In genomic region chr4:10161840-10162239, GRCh38 we compare ENCODE assay signal across 23 cellular contexts. TPM values are rescaled to one million over a fixed set of nuclear protein-coding genes. Genes with fewer than 3 reads are reported as not detected.
A peak's percentile ranks its signal among the peaks of the same experiment; 100 is the strongest.
DNase-seq lines count a peak whose midpoint lies in the region; ATAC-seq and TF ChIP-seq lines count a peak whose summit lies in the region.
"Had no signal": no experiment of that assay in that cellular context is flagged by ENCODE, and none has a peak within 500 bp of the region (broad histone marks: within the 10 kb centered on the region; RNA-seq: fewer than 3 reads in every experiment).

No MANE protein-coding gene starts in this region.

- POLR2A ChIA-PET in Caco-2 (lab: Charles Lee) = no interaction called here

- peak overlapping the region; percentile 80 for H3K27ac Mint-ChIP-seq in activated CD4-positive, alpha-beta T cell treated with anti-CD3 and anti-CD28 coated beads, Interleukin-2, amount 10 ng/mL, durations not matched to agents 24 days and 14 days
- H3K27ac Mint-ChIP-seq in Caco-2 (ENCODE audit: unreplicated experiment) (peak overlapping the region; percentile 67), glutamatergic neuron (ENCODE audit: unreplicated experiment) (no peak overlapping the region)
- H3K27ac Mint-ChIP-seq in activated T-helper 1 cell treated with anti-CD3 and anti-CD28 coated beads, Interleukin-12 subunit alpha, Interleukin-12 subunit beta, Interleukin-2, Interleukin-4 antibody, amounts not matched to agents 30 ng/mL and 10 ng/mL and 1 ng/mL, durations not matched to agents 14 hours and 24 hours and 36 hours = peak overlapping the region; percentile 83
- H3K27ac Mint-ChIP-seq: nephron; stimulated activated naive CD8-positive, alpha-beta T cell treated with anti-CD3 and anti-CD28 coated beads, Interleukin-15, Interleukin-2, amounts not matched to agents 100 ng/mL and 50 ng/mL, for 24 hours had no signal

- H3K4me1 ChIP-seq in Caco-2 (peaks cover 18% of the 10 kb centered on the region), hepatocyte (ENCODE audit: insufficient read depth) (peaks cover 16% of the 10 kb centered on the region), psoas muscle (no peaks in the 10 kb centered on the region)
- H3K4me1 ChIP-seq: adrenal gland, upper lobe of right lung had no signal

- H3K9me3 ChIP-seq in Caco-2 (no peaks in the 10 kb centered on the region), hepatocyte (ENCODE audit: low read depth) (no peaks in the 10 kb centered on the region), psoas muscle (no peaks in the 10 kb centered on the region)
- H3K9me3 ChIP-seq: adrenal gland, heart right ventricle, upper lobe of right lung had no signal

- H3K27ac ChIP-seq in hepatocyte (peak overlapping the region; percentile 51), psoas muscle (no peak overlapping the region)
- H3K27ac ChIP-seq: adrenal gland, cardiac muscle cell, heart right ventricle, HL-60, upper lobe of right lung had no signal

- no peaks in the 10 kb centered on the region for H3K27me3 Mint-ChIP-seq in activated CD4-positive, alpha-beta T cell treated with anti-CD3 and anti-CD28 coated beads, Interleukin-2, amount 10 ng/mL, durations not matched to agents 24 days and 14 days
- H3K27me3 Mint-ChIP-seq in Caco-2 (ENCODE audit: insufficient read depth, unreplicated experiment) (no peaks in the 10 kb centered on the region), glutamatergic neuron (ENCODE audit: unreplicated experiment) (peaks cover 3% of the 10 kb centered on the region)
- peaks cover 4% of the 10 kb centered on the region for H3K27me3 Mint-ChIP-seq in activated T-helper 1 cell treated with anti-CD3 and anti-CD28 coated beads, Interleukin-12 subunit alpha, Interleukin-12 subunit beta, Interleukin-2, Interleukin-4 antibody, amounts not matched to agents 30 ng/mL and 10 ng/mL and 1 ng/mL, durations not matched to agents 14 hours and 24 hours and 36 hours (ENCODE audit: insufficient read depth)
- H3K27me3 Mint-ChIP-seq: stimulated activated naive CD8-positive, alpha-beta T cell treated with anti-CD3 and anti-CD28 coated beads, Interleukin-15, Interleukin-2, amounts not matched to agents 100 ng/mL and 50 ng/mL, for 24 hours had no signal

- H4K20me1 ChIP-seq in hepatocyte (ENCODE audit: insufficient read depth, poor library complexity, severe bottlenecking) = no peaks in the 10 kb centered on the region

- H3K4me3 ChIP-seq in Caco-2 (ENCODE audit: low read depth, low read length) (no peak overlapping the region), hepatocyte (no peak overlapping the region), psoas muscle (no peak overlapping the region)
- H3K4me3 ChIP-seq: adrenal gland, cardiac muscle cell, heart right ventricle, upper lobe of right lung had no signal

- no peaks in the 10 kb centered on the region for H3K36me3 Mint-ChIP-seq in activated CD4-positive, alpha-beta T cell treated with anti-CD3 and anti-CD28 coated beads, Interleukin-2, amount 10 ng/mL, durations not matched to agents 24 days and 14 days (ENCODE audit: low read depth)
- H3K36me3 Mint-ChIP-seq in Caco-2 (ENCODE audit: insufficient read depth, unreplicated experiment) (no peaks in the 10 kb centered on the region), glutamatergic neuron (ENCODE audit: unreplicated experiment) (no peaks in the 10 kb centered on the region)
- no peaks in the 10 kb centered on the region for H3K36me3 Mint-ChIP-seq in activated T-helper 1 cell treated with anti-CD3 and anti-CD28 coated beads, Interleukin-12 subunit alpha, Interleukin-12 subunit beta, Interleukin-2, Interleukin-4 antibody, amounts not matched to agents 30 ng/mL and 10 ng/mL and 1 ng/mL, durations not matched to agents 14 hours and 24 hours and 36 hours (ENCODE audit: low read depth)

- no TSS peak for BruUV-seq in Caco-2 (replicated peaks; lab: Mats Ljungman, UMichigan)

- H3K36me3 ChIP-seq in Caco-2 (ENCODE audit: control insufficient read depth, insufficient read depth, low read length) (no peaks in the 10 kb centered on the region), hepatocyte (replicated peaks; ENCODE audit: insufficient read depth, low read depth) (no peaks in the 10 kb centered on the region), psoas muscle (ENCODE audit: insufficient read depth in 1 of 2, low read depth in 1 of 2) (no peaks in the 10 kb centered on the region)
- H3K36me3 ChIP-seq: adrenal gland, cardiac muscle cell, heart right ventricle, upper lobe of right lung had no signal

- CTCF ChIA-PET in Caco-2 (lab: Charles Lee) = interaction anchor here (1.2 kb wide), 1 partner anchor 242 kb away, joined by 3 read pairs; no protein-coding TSS in a partner anchor

- H3K27me3 ChIP-seq in Caco-2 (replicated peaks; ENCODE audit: control insufficient read depth, insufficient read depth, low read length) = no peaks in the 10 kb centered on the region
- H3K27me3 ChIP-seq in hepatocyte = no peaks in the 10 kb centered on the region
- no peaks in the 10 kb centered on the region for H3K27me3 ChIP-seq in psoas muscle (ENCODE audit: insufficient read depth in 3 of 3, low read length in 2 of 3)
- H3K27me3 ChIP-seq: adrenal gland, cardiac muscle cell, upper lobe of right lung had no signal

- DNase-seq in activated CD4-positive, alpha-beta T cell treated with anti-CD3 and anti-CD28 coated beads, Interleukin-2, amount 10 ng/mL, durations not matched to agents 24 days and 14 days = peak; percentile 84
- DNase-seq in activated CD4-positive, alpha-beta T cell treated with anti-CD3 and anti-CD28 coated beads, Interleukin-2, amount 50 U/mL, for 4 hours = no peak
- no peak for DNase-seq in Caco-2
- peak; percentile 37 for DNase-seq in activated T-helper 1 cell treated with anti-CD3 and anti-CD28 coated beads, Interleukin-12 subunit alpha, Interleukin-12 subunit beta, Interleukin-2, Interleukin-4 antibody, amounts not matched to agents 30 ng/mL and 10 ng/mL and 1 ng/mL, durations not matched to agents 14 hours and 24 hours and 36 hours (ENCODE audit: low spot score)
- no peak for DNase-seq in hepatocyte (ENCODE audit: low spot score)
- DNase-seq in psoas muscle = no peak
- no peak for DNase-seq in NCI-H2107 treated with DMSO at 0.1 percent for 48 hours (lab: John Stamatoyannopoulos, UW; ENCODE audit: unreplicated experiment)
- no peak for DNase-seq in glutamatergic neuron
- DNase-seq: adrenal gland, H7, heart right ventricle, KBM-7, NCI-H1092 treated with DMSO at 0.1 percent for 48 hours, NCI-H2107, NCI-H526 treated with DMSO at 0.1 percent for 48 hours, OCI-M1, posterior cingulate gyrus, SHP77 treated with DMSO at 0.1 percent for 48 hours, upper lobe of right lung had no signal

- intact Hi-C loops in activated CD4-positive, alpha-beta T cell treated with anti-CD3 and anti-CD28 coated beads, Interleukin-2, amount 10 ng/mL, durations not matched to agents 24 days and 14 days (cut with micrococcal nuclease) = loop anchor here (5.0 kb wide), 1 partner anchor 295 kb away; the partner anchor contains the start of gene ZNF518B
- intact Hi-C loops in Caco-2 (cut with micrococcal nuclease; ENCODE audit: unreplicated experiment) (loop anchor here (1.0 to 10.0 kb wide), 2 partner anchors 51 to 103 kb away; no protein-coding TSS in a partner anchor), psoas muscle (cut with DNase I) (loop anchor here (5.0 to 10.0 kb wide), 3 partner anchors 240 to 375 kb away; no protein-coding TSS in a partner anchor)
- intact Hi-C loops in activated T-helper 1 cell treated with anti-CD3 and anti-CD28 coated beads, Interleukin-12 subunit alpha, Interleukin-12 subunit beta, Interleukin-2, Interleukin-4 antibody, amounts not matched to agents 30 ng/mL and 10 ng/mL and 1 ng/mL, durations not matched to agents 14 hours and 24 hours and 36 hours (cut with micrococcal nuclease) = no loop called here

- no peaks in the 10 kb centered on the region for H3K79me2 ChIP-seq in hepatocyte

- no peak overlapping the region for H3K4me2 ChIP-seq in hepatocyte

- H3K4me3 Mint-ChIP-seq in activated CD4-positive, alpha-beta T cell treated with anti-CD3 and anti-CD28 coated beads, Interleukin-2, amount 10 ng/mL, durations not matched to agents 24 days and 14 days = peak overlapping the region; percentile 46
- H3K4me3 Mint-ChIP-seq in Caco-2 (ENCODE audit: unreplicated experiment) = no peak overlapping the region
- H3K4me3 Mint-ChIP-seq in activated T-helper 1 cell treated with anti-CD3 and anti-CD28 coated beads, Interleukin-12 subunit alpha, Interleukin-12 subunit beta, Interleukin-2, Interleukin-4 antibody, amounts not matched to agents 30 ng/mL and 10 ng/mL and 1 ng/mL, durations not matched to agents 14 hours and 24 hours and 36 hours = peak overlapping the region; percentile 23
- H3K4me3 Mint-ChIP-seq in glutamatergic neuron (ENCODE audit: unreplicated experiment) = no peak overlapping the region
- H3K4me3 Mint-ChIP-seq: nephron; stimulated activated naive CD8-positive, alpha-beta T cell treated with anti-CD3 and anti-CD28 coated beads, Interleukin-15, Interleukin-2, amounts not matched to agents 100 ng/mL and 50 ng/mL, for 24 hours had no signal

- no peaks in the 10 kb centered on the region for H3K9me3 Mint-ChIP-seq in activated CD4-positive, alpha-beta T cell treated with anti-CD3 and anti-CD28 coated beads, Interleukin-2, amount 10 ng/mL, durations not matched to agents 24 days and 14 days
- H3K9me3 Mint-ChIP-seq in Caco-2 (ENCODE audit: unreplicated experiment) = no peaks in the 10 kb centered on the region
- no peaks in the 10 kb centered on the region for H3K9me3 Mint-ChIP-seq in activated T-helper 1 cell treated with anti-CD3 and anti-CD28 coated beads, Interleukin-12 subunit alpha, Interleukin-12 subunit beta, Interleukin-2, Interleukin-4 antibody, amounts not matched to agents 30 ng/mL and 10 ng/mL and 1 ng/mL, durations not matched to agents 14 hours and 24 hours and 36 hours
- H3K9me3 Mint-ChIP-seq in glutamatergic neuron (ENCODE audit: unreplicated experiment) = no peaks in the 10 kb centered on the region
- H3K9me3 Mint-ChIP-seq: nephron; stimulated activated naive CD8-positive, alpha-beta T cell treated with anti-CD3 and anti-CD28 coated beads, Interleukin-15, Interleukin-2, amounts not matched to agents 100 ng/mL and 50 ng/mL, for 24 hours had no signal

- no peak overlapping the region for H2AFZ ChIP-seq in hepatocyte

- peaks cover 26% of the 10 kb centered on the region for H3K4me1 Mint-ChIP-seq in activated CD4-positive, alpha-beta T cell treated with anti-CD3 and anti-CD28 coated beads, Interleukin-2, amount 10 ng/mL, durations not matched to agents 24 days and 14 days
- H3K4me1 Mint-ChIP-seq in Caco-2 (ENCODE audit: low read depth, unreplicated experiment) (peaks cover 15% of the 10 kb centered on the region), glutamatergic neuron (ENCODE audit: low read depth, unreplicated experiment) (no peaks in the 10 kb centered on the region)
- H3K4me1 Mint-ChIP-seq in activated T-helper 1 cell treated with anti-CD3 and anti-CD28 coated beads, Interleukin-12 subunit alpha, Interleukin-12 subunit beta, Interleukin-2, Interleukin-4 antibody, amounts not matched to agents 30 ng/mL and 10 ng/mL and 1 ng/mL, durations not matched to agents 14 hours and 24 hours and 36 hours (ENCODE audit: low read depth) = peaks cover 44% of the 10 kb centered on the region

- H3K9me2 ChIP-seq in hepatocyte (replicated peaks; ENCODE audit: insufficient read depth) = no peaks in the 10 kb centered on the region

- WGBS in hepatocyte (ENCODE audit: low lambda C conversion rate, missing lambda C conversion rate) = 98% methylated on average over 6 of the region's 6 CpGs
- 90 to 95% (median 94%) methylated on average over 6 of the region's 6 CpGs for WGBS in psoas muscle, 3 donors

- no peak for TF ChIP-seq CTCF in Caco-2 (IDR thresholded peaks at IDR 0.05; ENCODE audit: insufficient read depth in 1 of 2, low read depth in 1 of 2, low read length in 1 of 2, severe bottlenecking in 1 of 2, unreplicated experiment in 1 of 2)
- no peak for TF ChIP-seq CTCF in hepatocyte (IDR thresholded peaks at IDR 0.05; ENCODE audit: poor library complexity)
- TF ChIP-seq CTCF in psoas muscle (IDR thresholded peaks at IDR 0.05) = no peak
- TF ChIP-seq CTCF in glutamatergic neuron (IDR thresholded peaks at IDR 0.05; ENCODE audit: partially characterized antibody, unreplicated experiment) = no peak

- ATAC-seq in psoas muscle = no peak
- ATAC-seq: upper lobe of right lung had no signal

RNA-seq across cellular contexts. Expression of gene WDR1, which starts 45.2 kb away (rescaled TPM):
- 369 and 376 TPM in 2 replicates for total RNA-seq in activated CD4-positive, alpha-beta T cell treated with anti-CD3 and anti-CD28 coated beads, Interleukin-2, amount 10 ng/mL, durations not matched to agents 24 days and 14 days
- total RNA-seq in Caco-2 (2022) (250 and 270 TPM in 2 replicates), hepatocyte (169 and 176 TPM in 2 replicates), psoas muscle (100 to 1,000 TPM in 3 of 4 donors, 10 to 100 TPM in 1; 86.3 to 146 (median 118) TPM), glutamatergic neuron (ENCODE audit: unreplicated experiment) (161 TPM)
- 449 and 453 TPM in 2 replicates for total RNA-seq in activated T-helper 1 cell treated with anti-CD3 and anti-CD28 coated beads, Interleukin-12 subunit alpha, Interleukin-12 subunit beta, Interleukin-2, Interleukin-4 antibody, amounts not matched to agents 30 ng/mL and 10 ng/mL and 1 ng/mL, durations not matched to agents 14 hours and 24 hours and 36 hours
- polyA plus RNA-seq in hepatocyte (177 and 179 TPM in 2 replicates), psoas muscle (100 to 1,000 TPM in 1 of 3 donors, 10 to 100 TPM in 2; 55.6 to 273 (median 79.1) TPM)

Comparison
In these comparisons a context has a peak if more than half of its experiments do, and no peak if none do; other contexts are left out.
1. DNase-seq: peak in activated CD4-positive, alpha-beta T cell treated with anti-CD3 and anti-CD28 coated beads, Interleukin-2, amount 10 ng/mL, durations not matched to agents 24 days and 14 days (single experiment) and activated T-helper 1 cell treated with anti-CD3 and anti-CD28 coated beads, Interleukin-12 subunit alpha, Interleukin-12 subunit beta, Interleukin-2, Interleukin-4 antibody, amounts not matched to agents 30 ng/mL and 10 ng/mL and 1 ng/mL, durations not matched to agents 14 hours and 24 hours and 36 hours (single experiment); none in activated CD4-positive, alpha-beta T cell treated with anti-CD3 and anti-CD28 coated beads, Interleukin-2, amount 50 U/mL, for 4 hours (0 of 2), Caco-2 (0 of 2), hepatocyte (single experiment), psoas muscle (0 of 2), NCI-H2107 treated with DMSO at 0.1 percent for 48 hours (single experiment) and glutamatergic neuron (single experiment).
2. H3K4me3 Mint-ChIP-seq: peak in activated CD4-positive, alpha-beta T cell treated with anti-CD3 and anti-CD28 coated beads, Interleukin-2, amount 10 ng/mL, durations not matched to agents 24 days and 14 days (single experiment) and activated T-helper 1 cell treated with anti-CD3 and anti-CD28 coated beads, Interleukin-12 subunit alpha, Interleukin-12 subunit beta, Interleukin-2, Interleukin-4 antibody, amounts not matched to agents 30 ng/mL and 10 ng/mL and 1 ng/mL, durations not matched to agents 14 hours and 24 hours and 36 hours (single experiment); none in Caco-2 (single experiment) and glutamatergic neuron (single experiment).